In the genomic region with DNA sequence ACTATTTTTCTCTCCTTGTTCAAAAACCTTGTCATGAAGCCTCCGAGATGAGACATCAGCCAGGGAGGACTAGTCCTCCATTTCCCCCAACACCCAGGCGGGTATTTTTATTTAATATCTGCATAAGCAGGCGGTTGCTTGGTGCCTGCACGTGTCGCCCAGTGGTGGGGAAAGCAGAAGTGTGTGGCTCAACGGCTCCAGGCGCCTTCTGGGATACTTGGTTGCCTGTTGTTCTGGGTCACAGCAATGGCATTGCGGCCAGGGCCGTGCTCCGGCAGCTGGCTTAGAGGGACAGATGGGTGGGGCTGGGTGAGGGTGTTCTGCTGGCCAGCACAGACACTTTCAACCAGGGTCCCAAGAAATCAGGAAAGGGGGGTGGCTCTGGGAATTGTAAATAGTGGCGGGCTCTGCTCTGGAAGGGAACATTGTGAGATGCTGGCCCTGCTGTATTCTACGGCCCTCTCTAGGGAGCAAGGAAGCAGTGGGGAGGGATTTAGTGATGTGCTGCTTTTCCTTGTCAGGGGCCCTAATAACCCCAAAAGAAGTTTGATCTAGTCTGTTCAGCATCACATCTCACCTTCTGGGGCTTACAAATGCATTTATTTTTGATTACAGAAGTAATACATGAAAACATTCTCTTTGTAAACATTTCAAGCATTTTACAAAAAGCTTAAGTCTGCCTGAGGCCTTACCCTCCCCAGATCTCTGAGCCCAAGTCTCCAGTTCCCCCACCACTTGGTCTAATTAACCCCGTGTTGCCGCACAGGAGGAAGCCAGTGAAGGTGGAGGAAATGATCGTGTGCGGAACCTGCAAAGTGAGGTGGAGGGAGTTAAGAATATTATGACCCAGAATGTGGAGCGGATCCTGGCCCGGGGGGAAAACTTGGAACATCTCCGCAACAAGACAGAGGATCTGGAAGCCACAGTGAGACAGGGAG, we compare ENCODE assay signal across 7 cellular contexts. TPM values are rescaled to one million over a fixed set of nuclear protein-coding genes. Genes with fewer than 3 reads are reported as not detected.
DNase-seq lines count a peak whose midpoint lies in the region; ATAC-seq and TF ChIP-seq lines count a peak whose summit lies in the region.

No MANE protein-coding gene starts in this region.

- no peaks in the 10 kb centered on the region for H3K9me3 ChIP-seq in heart right ventricle

- H3K27ac ChIP-seq in heart right ventricle = peak overlapping the region in 9 of 10 donors; percentile 30 to 93 (median 67)

- peak overlapping the region; percentile 87 for H3K27ac Mint-ChIP-seq in activated CD4-positive, alpha-beta memory T cell treated with anti-CD3 and anti-CD28 coated beads for 36 hours

- peaks cover 0 to 15% (median 0%) of the 10 kb centered on the region in 9 donors for H3K36me3 ChIP-seq in heart right ventricle

- peak overlapping the region; percentile 95 for H3K4me3 Mint-ChIP-seq in activated CD4-positive, alpha-beta memory T cell treated with anti-CD3 and anti-CD28 coated beads for 36 hours

- TF ChIP-seq CTCF in heart right ventricle (IDR thresholded peaks at IDR 0.05) = no peak

- peaks cover 16% of the 10 kb centered on the region for H3K36me3 Mint-ChIP-seq in activated CD4-positive, alpha-beta memory T cell treated with anti-CD3 and anti-CD28 coated beads for 36 hours

- peak; percentile 28 for ATAC-seq in GM19035 (IDR thresholded peaks at IDR 0.05; ENCODE audit: unreplicated experiment)
- ATAC-seq in HG03354 (IDR thresholded peaks at IDR 0.05; ENCODE audit: poor library complexity, severe bottlenecking, unreplicated experiment) = peak; percentile 59
- ATAC-seq in heart right ventricle = peak; percentile 39 to 72 (median 65)

- H3K4me1 ChIP-seq in heart right ventricle = peaks cover 0 to 48% (median 33%) of the 10 kb centered on the region in 9 donors

- no peaks in the 10 kb centered on the region for H3K9me3 Mint-ChIP-seq in activated CD4-positive, alpha-beta memory T cell treated with anti-CD3 and anti-CD28 coated beads for 36 hours

- intact Hi-C loops in activated CD4-positive, alpha-beta memory T cell treated with anti-CD3 and anti-CD28 coated beads for 36 hours (cut with micrococcal nuclease) = loop anchor here (2.0 kb wide), 1 partner anchor 16 kb away; a partner anchor contains a TSS
- intact Hi-C loops in heart right ventricle (cut with DNase I) = no loop called here

- 61 to 67% methylated on average over 19 of the region's 19 CpGs for WGBS in heart right ventricle, 2 donors

- DNase-seq in activated CD4-positive, alpha-beta memory T cell treated with anti-CD3 and anti-CD28 coated beads for 36 hours = peak; percentile 44
- DNase-seq in heart right ventricle (peak; percentile 48 to 54), retina (peak; percentile 62), activated gamma-delta T cell (lab: John Stamatoyannopoulos, UW) (no peak), HPDE6-E6E7 (ENCODE audit: extremely low spot score) (no peak)

- peaks cover 35% of the 10 kb centered on the region for H3K4me1 Mint-ChIP-seq in activated CD4-positive, alpha-beta memory T cell treated with anti-CD3 and anti-CD28 coated beads for 36 hours (ENCODE audit: low read depth)

- no peaks in the 10 kb centered on the region for H3K27me3 Mint-ChIP-seq in activated CD4-positive, alpha-beta memory T cell treated with anti-CD3 and anti-CD28 coated beads for 36 hours

- CTCF ChIA-PET in activated CD4-positive, alpha-beta memory T cell treated with anti-CD3 and anti-CD28 coated beads for 36 hours (lab: Charles Lee) = interaction anchor here (0.8 to 2.2 kb wide), 8 partner anchors 16 to 158 kb away, joined by 3 to 10 read pairs (median 4); a partner anchor contains a TSS

- POLR2A ChIA-PET in activated CD4-positive, alpha-beta memory T cell treated with anti-CD3 and anti-CD28 coated beads for 36 hours (lab: Charles Lee) = interaction anchor here (0.6 to 3.1 kb wide), 10 partner anchors 9 to 251 kb away, joined by 3 to 20 read pairs (median 5); a partner anchor contains a TSS

- peak overlapping the region in 7 of 10 donors; percentile 6 to 62 (median 33) for H3K4me3 ChIP-seq in heart right ventricle

- H3K27me3 ChIP-seq in heart right ventricle = no peaks in the 10 kb centered on the region

RNA-seq across cellular contexts. Expression of a gene that starts 1.1 kb away (rescaled TPM):
- 100 to 1,000 TPM; 112 to 114 TPM for total RNA-seq in activated CD4-positive, alpha-beta memory T cell treated with anti-CD3 and anti-CD28 coated beads for 36 hours
- total RNA-seq in heart right ventricle = 10 to 100 TPM in 5 of 10 donors, 1 to 10 TPM in 5; 4.9 to 56.8 (median 9.2) TPM
- polyA plus RNA-seq in heart right ventricle = 10 to 100 TPM; 16.4 to 26.6 TPM

RNA-seq across cellular contexts. Expression of a gene that starts 5.7 kb away (rescaled TPM):
- 10 to 100 TPM; 49.7 to 51.9 TPM for total RNA-seq in activated CD4-positive, alpha-beta memory T cell treated with anti-CD3 and anti-CD28 coated beads for 36 hours
- total RNA-seq in heart right ventricle = 100 to 1,000 TPM in 1 of 10 donors, 10 to 100 TPM in 9; 25.8 to 146 (median 35.5) TPM
- polyA plus RNA-seq in heart right ventricle = 100 to 1,000 TPM in 1 of 2 donors, 10 to 100 TPM in 1; 79.6 to 131 TPM

RNA-seq across cellular contexts. Expression of a gene that starts 17.0 kb away (rescaled TPM):
- total RNA-seq in activated CD4-positive, alpha-beta memory T cell treated with anti-CD3 and anti-CD28 coated beads for 36 hours = 100 to 1,000 TPM; 120 to 124 TPM
- total RNA-seq in heart right ventricle = 100 to 1,000 TPM in 1 of 10 donors, 10 to 100 TPM in 9; 74.7 to 117 (median 82.2) TPM
- polyA plus RNA-seq in heart right ventricle = 100 to 1,000 TPM; 140 to 282 TPM

RNA-seq across cellular contexts. Expression of a gene that starts 17.2 kb away (rescaled TPM):
- 10 to 100 TPM; 24.2 to 25.2 TPM for total RNA-seq in activated CD4-positive, alpha-beta memory T cell treated with anti-CD3 and anti-CD28 coated beads for 36 hours
- total RNA-seq in heart right ventricle = 10 to 100 TPM; 18.2 to 31.1 (median 21.6) TPM
- polyA plus RNA-seq in heart right ventricle = 10 to 100 TPM; 14.0 to 24.5 TPM

RNA-seq across cellular contexts. Expression of a gene that starts 24.0 kb away (rescaled TPM):
- 1 to 10 TPM; 1.2 to 1.6 TPM for total RNA-seq in activated CD4-positive, alpha-beta memory T cell treated with anti-CD3 and anti-CD28 coated beads for 36 hours
- 10 to 100 TPM in 5 of 10 donors, 1 to 10 TPM in 5; 7.6 to 13.9 (median 9.6) TPM for total RNA-seq in heart right ventricle
- 10 to 100 TPM; 10.1 to 21.1 TPM for polyA plus RNA-seq in heart right ventricle

Comparison
In these comparisons a context has a peak if more than half of its experiments do, and no peak if none do; other contexts are left out.
1. DNase-seq: peak in activated CD4-positive, alpha-beta memory T cell treated with anti-CD3 and anti-CD28 coated beads for 36 hours (single experiment), heart right ventricle (2 of 2) and retina (single experiment); none in activated gamma-delta T cell (single experiment) and HPDE6-E6E7 (single experiment).
2. Peak in every context shown above with its lines, with median percentiles within 50 percentile points of each other: ATAC-seq.